2 cellular contexts compared by ENCODE assay signal in the genomic region with DNA sequence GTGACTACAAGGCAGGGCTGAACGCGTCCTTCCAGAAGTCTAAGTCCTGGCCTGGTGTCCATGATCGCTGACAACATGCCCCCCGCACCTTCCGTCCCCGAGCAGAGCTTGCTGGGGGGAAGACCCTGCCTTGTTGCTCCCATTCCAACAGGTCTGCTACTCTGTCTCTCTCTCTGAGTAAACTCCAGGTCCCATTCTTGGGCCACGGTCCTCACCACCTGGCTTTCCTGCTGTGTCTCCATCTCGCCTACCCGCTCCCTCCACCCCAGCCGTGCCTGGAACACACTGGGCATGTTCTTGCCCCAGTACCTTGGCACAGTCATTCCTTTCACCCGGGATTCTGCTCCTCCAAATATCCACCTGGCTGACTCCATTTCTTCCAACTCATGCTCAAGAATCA.
TF ChIP-seq lines count a peak whose summit lies in the region.

No MANE protein-coding gene starts in this region.

TF ChIP-seq in GM12878, 131 proteins besides CTCF, POLR2A, EP300 and RAD21 (continued from another document):
- TF ChIP-seq ETV6 (conservative IDR thresholded peaks at IDR 0.05 in 1 of 2, IDR thresholded peaks at IDR 0.05 in 1 of 2; ENCODE audit: borderline replicate concordance in 1 of 2, low read depth in 1 of 2) (peak in 1 of 2 experiments; percentile 84; a peak in 1 of 4 replicates), SREBF2 (IDR thresholded peaks at IDR 0.05; ENCODE audit: low read length) (no peak), HDAC6 (IDR thresholded peaks at IDR 0.05; ENCODE audit: unreplicated experiment) (no peak), ZBTB33 (IDR thresholded peaks at IDR 0.05) (no peak), SMAD5 (IDR thresholded peaks at IDR 0.05; ENCODE audit: low read depth) (no peak), STAT1 (conservative IDR thresholded peaks at IDR 0.05) (no peak)
- TF ChIP-seq, protein P1, sequence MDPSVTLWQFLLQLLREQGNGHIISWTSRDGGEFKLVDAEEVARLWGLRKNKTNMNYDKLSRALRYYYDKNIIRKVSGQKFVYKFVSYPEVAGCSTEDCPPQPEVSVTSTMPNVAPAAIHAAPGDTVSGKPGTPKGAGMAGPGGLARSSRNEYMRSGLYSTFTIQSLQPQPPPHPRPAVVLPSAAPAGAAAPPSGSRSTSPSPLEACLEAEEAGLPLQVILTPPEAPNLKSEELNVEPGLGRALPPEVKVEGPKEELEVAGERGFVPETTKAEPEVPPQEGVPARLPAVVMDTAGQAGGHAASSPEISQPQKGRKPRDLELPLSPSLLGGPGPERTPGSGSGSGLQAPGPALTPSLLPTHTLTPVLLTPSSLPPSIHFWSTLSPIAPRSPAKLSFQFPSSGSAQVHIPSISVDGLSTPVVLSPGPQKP (IDR thresholded peaks at IDR 0.05; ENCODE audit: low read depth, low read length) = no peak

TF ChIP-seq in H1, 55 proteins besides CTCF, POLR2A, EP300 and RAD21 (continued from another document):
- TF ChIP-seq EZH2 (IDR thresholded peaks at IDR 0.05; ENCODE audit: low read depth, low read length, severe bottlenecking) (no peak), SRF (IDR thresholded peaks at IDR 0.05; ENCODE audit: low read depth, low read length) (no peak), CHD2 (IDR thresholded peaks at IDR 0.05; ENCODE audit: low read length) (no peak), BCL11A (IDR thresholded peaks at IDR 0.05; ENCODE audit: low read depth in 2 of 2, low read length in 2 of 2) (no peak), SIX5 (IDR thresholded peaks at IDR 0.05; ENCODE audit: low read depth, low read length) (no peak), SAP30 (IDR thresholded peaks at IDR 0.05; ENCODE audit: insufficient read depth, insufficient replicate concordance, low read length) (no peak), RXRA (IDR thresholded peaks at IDR 0.05; ENCODE audit: insufficient read depth, low read depth, low read length) (no peak), EGR1 (IDR thresholded peaks at IDR 0.05; ENCODE audit: borderline replicate concordance, low read depth, low read length) (no peak), ASH2L (IDR thresholded peaks at IDR 0.05; ENCODE audit: low read length) (no peak), HDAC2 (IDR thresholded peaks at IDR 0.05; ENCODE audit: borderline replicate concordance in 1 of 2, low read depth in 2 of 2, low read length in 2 of 2) (no peak), KDM5A (IDR thresholded peaks at IDR 0.05; ENCODE audit: low read length) (no peak), KDM1A (IDR thresholded peaks at IDR 0.05; ENCODE audit: borderline replicate concordance, low read length) (no peak), TBP (IDR thresholded peaks at IDR 0.05; ENCODE audit: low read depth, low read length) (no peak), RFX5 (IDR thresholded peaks at IDR 0.05; ENCODE audit: borderline replicate concordance, low read depth, low read length) (no peak)
